ENCODE assay signal across 14 cellular contexts in the genomic region with DNA sequence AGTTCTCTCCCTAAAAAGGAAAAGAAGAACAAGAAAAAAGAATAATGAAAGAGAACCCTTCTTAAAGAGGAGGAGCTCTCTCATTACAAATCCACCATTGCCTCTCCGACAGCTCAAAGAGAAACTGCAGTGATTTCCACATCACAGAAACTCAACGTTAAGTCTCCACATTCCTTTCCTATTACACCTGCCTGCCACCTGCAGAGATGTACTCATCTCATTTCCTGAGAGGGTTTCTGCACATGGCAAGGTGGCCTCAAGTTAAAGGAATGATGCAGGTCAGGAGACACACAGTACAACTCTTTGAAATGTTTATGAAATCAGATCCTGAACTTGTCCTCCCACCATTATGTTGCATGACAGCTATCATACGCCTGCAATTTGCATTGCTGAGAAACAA.
DNase-seq lines count a peak whose midpoint lies in the region; ATAC-seq and TF ChIP-seq lines count a peak whose summit lies in the region.
"Had no signal": no experiment of that assay in that cellular context is flagged by ENCODE, and none has a peak within 500 bp of the region (broad histone marks: within the 10 kb centered on the region; RNA-seq: fewer than 3 reads in every experiment).

No MANE protein-coding gene starts in this region.

- DNase-seq in NCI-H1417 (lab: John Stamatoyannopoulos, UW) = peak in 2 of 3 experiments; percentile 3 to 16
- DNase-seq in NCI-H1417 treated with DMSO at 0.1 percent for 48 hours (lab: John Stamatoyannopoulos, UW) = no peak
- peak; percentile 64 for DNase-seq in astrocyte of the hippocampus (ENCODE audit: low read depth, low spot score)
- peak; percentile 45 for DNase-seq in iris pigment epithelial cell (ENCODE audit: low read depth)
- DNase-seq in upper lobe of left lung = peak in 1 of 2 donors; percentile 43
- DNase-seq in stimulated activated naive CD4-positive, alpha-beta T cell treated with Interleukin-2 at 50 U/mL for 16 hours (lab: John Stamatoyannopoulos, UW) = no peak
- no peak for DNase-seq in activated CD8-positive, alpha-beta memory T cell treated with anti-CD3 and anti-CD28 coated beads for 24 hours
- DNase-seq: activated naive CD8-positive, alpha-beta T cell treated with anti-CD3 and anti-CD28 coated beads for 36 hours; colonic mucosa; left cardiac atrium; stimulated activated CD4-positive, alpha-beta T cell treated with anti-CD3 and anti-CD28 coated beads, Interleukin-12 subunit alpha, Interleukin-12 subunit beta, amount 100 ng/mL, for 4 hours; tibial artery had no signal

- no peak overlapping the region for H3K4me3 ChIP-seq in upper lobe of left lung
- H3K4me3 ChIP-seq: colonic mucosa, tibial artery had no signal

- ATAC-seq in upper lobe of left lung (ENCODE audit: low FRiP score in 2 of 2) (peak; percentile 41 to 81), GM19452 (IDR thresholded peaks at IDR 0.05; ENCODE audit: unreplicated experiment) (no peak)

- H3K9me3 ChIP-seq in upper lobe of left lung = no peaks in the 10 kb centered on the region
- H3K9me3 ChIP-seq: colonic mucosa, tibial artery had no signal

- H3K27me3 ChIP-seq in upper lobe of left lung = no peaks in the 10 kb centered on the region
- H3K27me3 ChIP-seq: colonic mucosa, tibial artery had no signal

- no peak overlapping the region for H3K27ac ChIP-seq in upper lobe of left lung
- H3K27ac ChIP-seq: 22Rv1, colonic mucosa, tibial artery had no signal

- TF ChIP-seq EP300 in upper lobe of left lung (IDR thresholded peaks at IDR 0.05) = peak in 2 of 4 donors; percentile 44 to 50

- TF ChIP-seq POLR2A in upper lobe of left lung (IDR thresholded peaks at IDR 0.05) = no peak

- H3K4me1 ChIP-seq in upper lobe of left lung = no peaks in the 10 kb centered on the region
- H3K4me1 ChIP-seq: colonic mucosa, tibial artery had no signal

- H3K36me3 ChIP-seq in upper lobe of left lung = no peaks in the 10 kb centered on the region
- H3K36me3 ChIP-seq: colonic mucosa, tibial artery had no signal

- WGBS in upper lobe of left lung, 2 donors = 55% methylated on average over 3 of the region's 3 CpGs

- TF ChIP-seq CTCF in upper lobe of left lung (IDR thresholded peaks at IDR 0.05) = no peak

Comparison
In these comparisons a context has a peak if more than half of its experiments do, and no peak if none do; other contexts are left out.
1. DNase-seq: peak in NCI-H1417 (2 of 3), astrocyte of the hippocampus (single experiment) and iris pigment epithelial cell (single experiment); none in NCI-H1417 treated with DMSO at 0.1 percent for 48 hours (single experiment), stimulated activated naive CD4-positive, alpha-beta T cell treated with Interleukin-2 at 50 U/mL for 16 hours (single experiment) and activated CD8-positive, alpha-beta memory T cell treated with anti-CD3 and anti-CD28 coated beads for 24 hours (single experiment).